Comparison of ENCODE assay signal across 24 cellular contexts in genomic region chr7:53446170-53446569, GRCh38.
"Had no signal": no experiment of that assay in that cellular context is flagged by ENCODE, and none has a peak within 500 bp of the region (broad histone marks: within the 10 kb centered on the region; RNA-seq: fewer than 3 reads in every experiment).

No MANE protein-coding gene starts in this region.

- H3K27ac ChIP-seq: KMS-11, PC-9, Peyer's patch, SJCRH30 had no signal

- H3K36me3 ChIP-seq: Peyer's patch, SJCRH30 had no signal

- H3K4me1 ChIP-seq: Peyer's patch, SJCRH30 had no signal

- H3K9ac ChIP-seq: KMS-11 had no signal

- H3K4me3 ChIP-seq: K562, PC-9, Peyer's patch, SJCRH30 had no signal

- FAIRE-seq: K562 had no signal

- DNase-seq: Kasumi-1; NCI-H1092; NCI-H1105 treated with DMSO at 0.1 percent for 48 hours; NCI-H1417 treated with DMSO at 0.1 percent for 48 hours; NCI-H146; NCI-H1694 treated with DMSO at 0.1 percent for 48 hours; NCI-H1930; NCI-H2081; NCI-H2107; NCI-H2227 treated with DMSO at 0.1 percent for 48 hours; NCI-H524 treated with DMSO at 0.1 percent for 48 hours; NCI-H69; NCI-H774; NK-92 treated with Interleukin-12 subunit alpha and Interleukin-12 subunit beta, amount 100 ng/mL, for 24 hours; OCI-M1; PC-9; Peyer's patch; SHP77 treated with DMSO at 0.1 percent for 48 hours; SJCRH30; T-helper 1 cell had no signal

- H3K9me3 ChIP-seq: Peyer's patch, SJCRH30 had no signal

- H3K4me2 ChIP-seq: KMS-11, PC-9 had no signal

- H2AFZ ChIP-seq: PC-9 had no signal

- ATAC-seq: K562, Right ventricle myocardium inferior, SK-N-SH treated with all-trans-retinoic acid at 6 μM for 48 hours had no signal

- H3K27me3 ChIP-seq: Peyer's patch, SJCRH30 had no signal
